ENCODE assay signal across 9 cellular contexts in the genomic region with DNA sequence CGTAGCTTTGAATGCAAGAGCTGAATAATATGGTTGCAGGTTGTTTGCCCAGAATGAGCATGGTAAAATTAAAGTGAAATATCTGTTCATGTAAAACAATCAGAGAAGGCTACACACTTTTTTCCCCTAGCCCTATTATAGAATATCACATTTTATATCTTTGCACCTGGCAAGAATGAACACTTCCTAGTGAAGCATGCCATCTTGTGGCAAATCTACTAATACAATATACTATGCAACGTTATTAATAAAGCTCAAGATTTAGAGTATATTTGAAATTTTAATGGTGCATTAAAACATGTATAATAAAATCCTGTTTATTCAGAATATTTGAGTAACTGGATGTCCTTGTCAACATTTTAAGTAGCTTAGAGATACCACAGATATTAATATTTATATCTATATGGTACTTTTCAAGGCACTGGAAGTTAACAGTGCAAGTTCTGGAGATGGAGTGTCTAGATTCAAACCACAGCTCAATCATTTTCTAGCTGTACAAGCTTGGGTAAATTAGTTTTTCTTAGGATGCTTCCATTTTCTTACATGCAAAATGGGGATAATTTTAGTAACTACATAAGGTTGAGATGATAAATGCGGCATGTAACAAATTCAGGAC.
A peak's percentile ranks its signal among the peaks of the same experiment; 100 is the strongest.
DNase-seq lines count a peak whose midpoint lies in the region; ATAC-seq, FAIRE-seq and TF ChIP-seq lines count a peak whose summit lies in the region.
"Had no signal": no experiment of that assay in that cellular context is flagged by ENCODE, and none has a peak within 500 bp of the region (broad histone marks: within the 10 kb centered on the region; RNA-seq: fewer than 3 reads in every experiment).

No MANE protein-coding gene starts in this region.

- H3K9ac ChIP-seq in Karpas-422 (ENCODE audit: low read length): no peak overlapping the region

- H3K79me2 ChIP-seq in Karpas-422 (ENCODE audit: low read length): no peaks in the 10 kb centered on the region

- no peak overlapping the region for H3K4me2 ChIP-seq in Karpas-422 (ENCODE audit: low read depth, low read length, poor library complexity, severe bottlenecking)

- no peak overlapping the region for H3K27ac ChIP-seq in Karpas-422 (ENCODE audit: low read length)

- no peaks in the 10 kb centered on the region for H3K9me2 ChIP-seq in Karpas-422 (replicated peaks; ENCODE audit: insufficient read depth, low read length)

- H3K4me3 ChIP-seq in AG10803 (ENCODE audit: low read length) (no peak overlapping the region), Karpas-422 (ENCODE audit: low read length) (no peak overlapping the region)

- H2AFZ ChIP-seq in Karpas-422 (ENCODE audit: low read length): no peak overlapping the region

- peak; percentile 63 for TF ChIP-seq CTCF in AG10803 (conservative IDR thresholded peaks at IDR 0.05; ENCODE audit: low read length)

- H3K36me3 ChIP-seq in Karpas-422 (ENCODE audit: insufficient read depth, low read length): no peaks in the 10 kb centered on the region

- H3K4me1 ChIP-seq in Karpas-422 (ENCODE audit: low read length): no peaks in the 10 kb centered on the region

- H4K20me1 ChIP-seq in Karpas-422 (ENCODE audit: insufficient read depth, low read depth, low read length): no peaks in the 10 kb centered on the region

- peak; percentile 86 for ATAC-seq in SK-N-SH treated with all-trans-retinoic acid at 6 μM for 48 hours
- ATAC-seq in HG02840 (IDR thresholded peaks at IDR 0.05; ENCODE audit: low FRiP score, unreplicated experiment): no peak
- no peak for ATAC-seq in GM21717 (IDR thresholded peaks at IDR 0.05; ENCODE audit: unreplicated experiment)
- no peak for ATAC-seq in HG03175 (IDR thresholded peaks at IDR 0.05; ENCODE audit: unreplicated experiment)
- ATAC-seq in GM19395 (IDR thresholded peaks at IDR 0.05; ENCODE audit: unreplicated experiment): no peak

- no peaks in the 10 kb centered on the region for H3K27me3 ChIP-seq in Karpas-422 (ENCODE audit: low read length)

- H3K9me3 ChIP-seq in Karpas-422 (ENCODE audit: low read length): no peaks in the 10 kb centered on the region

- peak; percentile 34 for DNase-seq in AG10803 (ENCODE audit: low read depth)
- DNase-seq in Karpas-422: peak; percentile 64

- peak; percentile 47 for FAIRE-seq in islet of Langerhans (lab: Jason Lieb, UNC)
- FAIRE-seq: TTC549 had no signal

TF ChIP-seq in SK-N-SH treated with all-trans-retinoic acid at 6 μM for 48 hours, 23 proteins besides CTCF, POLR2A, EP300 and RAD21:
- no peak for TF ChIP-seq ZFP30 (CRISPR knock-in tag; IDR thresholded peaks at IDR 0.05)
